ENCODE assay signal across 20 cellular contexts in the genomic region with DNA sequence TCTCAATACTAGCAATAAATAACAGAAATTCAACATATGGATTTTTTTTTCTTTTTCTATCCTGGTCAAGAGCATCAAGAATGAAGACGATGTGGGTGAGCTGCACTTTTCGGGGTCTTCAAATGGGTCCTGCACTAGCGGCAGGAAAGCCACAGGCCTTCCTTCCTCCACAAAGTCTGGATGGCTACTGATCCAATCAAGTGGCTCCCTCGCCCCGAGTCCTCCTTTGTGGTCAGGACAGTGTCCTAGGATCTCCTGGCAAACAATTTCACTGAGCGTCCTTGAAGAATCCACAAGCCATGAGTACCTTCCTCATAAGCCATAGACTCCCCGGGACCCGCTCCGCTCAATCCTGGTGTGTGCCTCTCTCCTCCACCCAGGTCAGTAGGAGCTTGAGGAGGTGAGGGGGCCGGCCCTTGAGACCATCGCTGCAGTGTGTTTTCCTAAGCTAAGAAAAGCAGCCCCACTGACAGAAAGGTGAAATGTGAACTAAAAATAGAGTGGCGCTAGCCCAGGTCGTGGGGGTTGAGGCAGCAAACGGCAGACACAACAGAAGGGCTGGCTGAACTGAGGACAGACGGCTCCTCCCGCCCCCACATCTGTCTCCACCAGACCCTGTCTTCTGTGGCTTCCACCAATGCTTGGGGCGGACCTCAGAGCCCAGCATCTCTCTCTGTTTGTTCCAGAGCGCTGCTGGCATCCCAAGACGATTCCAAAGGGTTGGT.
A peak's percentile ranks its signal among the peaks of the same experiment; 100 is the strongest.
DNase-seq lines count a peak whose midpoint lies in the region; ATAC-seq and TF ChIP-seq lines count a peak whose summit lies in the region.
"Had no signal": no experiment of that assay in that cellular context is flagged by ENCODE, and none has a peak within 500 bp of the region (broad histone marks: within the 10 kb centered on the region; RNA-seq: fewer than 3 reads in every experiment).

No MANE protein-coding gene starts in this region.

- no peaks in the 10 kb centered on the region for H3K36me3 ChIP-seq in endodermal cell (ENCODE audit: control insufficient read depth, insufficient read depth, low read length)
- H3K36me3 ChIP-seq: Peyer's patch, SJSA1 had no signal

- H3K4me1 Mint-ChIP-seq in endodermal cell: peaks cover 6% of the 10 kb centered on the region
- no peaks in the 10 kb centered on the region for H3K4me1 Mint-ChIP-seq in activated T-cell treated with anti-CD3 and anti-CD28 coated beads, Interleukin-2, amount 50 U/mL, for 72 hours (ENCODE audit: low read depth)

- H3K9ac ChIP-seq in endodermal cell (ENCODE audit: extremely low read depth, low read length, poor library complexity, severe bottlenecking): no peak overlapping the region
- H3K9ac ChIP-seq: KMS-11 had no signal

- H3K4me3 ChIP-seq in endodermal cell (ENCODE audit: low read length): no peak overlapping the region
- H3K4me3 ChIP-seq: Peyer's patch, SJSA1 had no signal

- TF ChIP-seq CTCF in endodermal cell (conservative IDR thresholded peaks at IDR 0.05) (no peak), omental fat pad (IDR thresholded peaks at IDR 0.05) (no peak)

- H3K36me3 Mint-ChIP-seq in endodermal cell (ENCODE audit: low read depth): no peaks in the 10 kb centered on the region
- no peaks in the 10 kb centered on the region for H3K36me3 Mint-ChIP-seq in activated T-cell treated with anti-CD3 and anti-CD28 coated beads, Interleukin-2, amount 50 U/mL, for 72 hours (ENCODE audit: insufficient read depth in 2 of 2)
- H3K36me3 Mint-ChIP-seq: CD8-positive, alpha-beta T cell had no signal

- peak; percentile 1 for DNase-seq in NCI-H1694 treated with DMSO at 0.1 percent for 48 hours (lab: John Stamatoyannopoulos, UW)
- DNase-seq in NCI-H1694 (lab: John Stamatoyannopoulos, UW): no peak
- DNase-seq in DMS 273 treated with DMSO at 0.1 percent for 48 hours (lab: John Stamatoyannopoulos, UW): peak; percentile 77
- DNase-seq in endodermal cell: peak; percentile 38
- DNase-seq in omental fat pad (ENCODE audit: low spot score): no peak
- no peak for DNase-seq in activated gamma-delta T cell (lab: John Stamatoyannopoulos, UW)
- DNase-seq in activated T-cell treated with anti-CD3 and anti-CD28 coated beads, Interleukin-2, amount 50 U/mL, for 72 hours: no peak
- DNase-seq: ACHN; AML-193; C1 segment of cervical spinal cord; CD8-positive, alpha-beta T cell; IMR-90; NCI-H1105; NCI-H2081 treated with DMSO at 0.1 percent for 48 hours; NCI-H774; Peyer's patch had no signal

- H3K27me3 ChIP-seq in endodermal cell (ENCODE audit: control insufficient read depth, insufficient read depth, low read length, poor library complexity, severe bottlenecking): no peaks in the 10 kb centered on the region
- H3K27me3 ChIP-seq: Peyer's patch, SJSA1 had no signal

- no peak overlapping the region for H3K27ac Mint-ChIP-seq in endodermal cell
- no peak overlapping the region for H3K27ac Mint-ChIP-seq in activated T-cell treated with anti-CD3 and anti-CD28 coated beads, Interleukin-2, amount 50 U/mL, for 72 hours
- H3K27ac Mint-ChIP-seq: CD8-positive, alpha-beta T cell had no signal

- no peak overlapping the region for H3K27ac ChIP-seq in endodermal cell (ENCODE audit: low read depth, low read length)
- H3K27ac ChIP-seq: 22Rv1, KMS-11, Peyer's patch, SJSA1 had no signal

- WGBS in endodermal cell (ENCODE audit: insufficient coverage in 1 of 2, insufficient read length in 1 of 2), 2 experiments: 90 to 93% methylated on average over 14 to 19 of the region's 19 CpGs

- no peaks in the 10 kb centered on the region for H3K4me1 ChIP-seq in endodermal cell (ENCODE audit: control insufficient read depth, insufficient read depth, low read length)
- H3K4me1 ChIP-seq: Peyer's patch, SJSA1 had no signal

- ATAC-seq in omental fat pad (ENCODE audit: low FRiP score) (peak; percentile 32), GM18520 (IDR thresholded peaks at IDR 0.05; ENCODE audit: unreplicated experiment) (no peak)
- ATAC-seq in activated T-cell treated with anti-CD3 and anti-CD28 coated beads, Interleukin-2, amount 50 U/mL, for 72 hours (replicated peaks in 1 of 2): no peak
- ATAC-seq: CD8-positive, alpha-beta T cell had no signal

- no peaks in the 10 kb centered on the region for H3K9me3 ChIP-seq in endodermal cell (ENCODE audit: control insufficient read depth, low read length)
- H3K9me3 ChIP-seq: Peyer's patch, SJSA1 had no signal

- no peaks in the 10 kb centered on the region for H3K27me3 Mint-ChIP-seq in endodermal cell (ENCODE audit: insufficient read depth)
- no peaks in the 10 kb centered on the region for H3K27me3 Mint-ChIP-seq in activated T-cell treated with anti-CD3 and anti-CD28 coated beads, Interleukin-2, amount 50 U/mL, for 72 hours (ENCODE audit: low read depth)

- no peaks in the 10 kb centered on the region for H3K9me3 Mint-ChIP-seq in endodermal cell
- no peaks in the 10 kb centered on the region for H3K9me3 Mint-ChIP-seq in activated T-cell treated with anti-CD3 and anti-CD28 coated beads, Interleukin-2, amount 50 U/mL, for 72 hours
- H3K9me3 Mint-ChIP-seq: CD8-positive, alpha-beta T cell had no signal

- no peak overlapping the region for H3K4me3 Mint-ChIP-seq in endodermal cell
- H3K4me3 Mint-ChIP-seq in activated T-cell treated with anti-CD3 and anti-CD28 coated beads, Interleukin-2, amount 50 U/mL, for 72 hours: no peak overlapping the region
- H3K4me3 Mint-ChIP-seq: CD8-positive, alpha-beta T cell had no signal

Comparison
In these comparisons a context has a peak if more than half of its experiments do, and no peak if none do; other contexts are left out.
1. DNase-seq: peak in NCI-H1694 treated with DMSO at 0.1 percent for 48 hours (single experiment), DMS 273 treated with DMSO at 0.1 percent for 48 hours (single experiment) and endodermal cell (single experiment); none in NCI-H1694 (single experiment), omental fat pad (single experiment), activated gamma-delta T cell (single experiment) and activated T-cell treated with anti-CD3 and anti-CD28 coated beads, Interleukin-2, amount 50 U/mL, for 72 hours (0 of 2).